Comparison of ENCODE assay signal across 21 cellular contexts in the genomic region with DNA sequence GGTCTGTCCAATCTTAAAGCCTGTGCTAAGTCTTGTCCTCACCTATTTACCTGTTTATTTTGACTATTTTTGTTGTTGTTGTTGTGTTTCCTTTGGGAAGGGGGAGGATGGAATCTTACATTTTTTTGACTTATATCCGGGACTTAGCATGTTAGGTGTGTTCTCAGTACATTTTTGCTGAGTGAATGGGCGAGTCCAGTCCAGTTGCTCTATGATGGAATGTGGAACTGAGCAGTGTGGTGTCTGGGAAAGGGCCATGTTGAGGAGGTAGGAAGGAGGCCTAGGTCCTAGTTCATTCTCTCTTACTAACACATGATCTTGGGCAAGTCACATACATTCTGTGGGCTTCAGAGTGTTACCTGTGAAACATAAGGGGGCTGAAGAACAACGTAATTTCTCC.
"Had no signal": no experiment of that assay in that cellular context is flagged by ENCODE, and none has a peak within 500 bp of the region (broad histone marks: within the 10 kb centered on the region; RNA-seq: fewer than 3 reads in every experiment).

No MANE protein-coding gene starts in this region.

- DNase-seq: activated CD4-positive, alpha-beta memory T cell treated with anti-CD3 and anti-CD28 coated beads, Interleukin-2, amount 10 ng/mL, durations not matched to agents 7 days and 5 days; activated CD4-positive, alpha-beta T cell treated with anti-CD3 and anti-CD28 coated beads for 1 hour; activated CD8-positive, alpha-beta memory T cell treated with anti-CD3 and anti-CD28 coated beads, Interleukin-2, amount 50 U/mL, for 48 hours; activated naive CD4-positive, alpha-beta T cell treated with anti-CD3 and anti-CD28 coated beads for 36 hours; amygdala; brain microvascular endothelial cell; dermis blood vessel endothelial cell; endodermal cell; foreskin fibroblast; immature natural killer cell; left cardiac atrium; naive thymus-derived CD8-positive, alpha-beta T cell; right cardiac atrium; spleen; stimulated activated CD4-positive, alpha-beta T cell treated with anti-CD3 and anti-CD28 coated beads, Interleukin-1b, Interleukin-23, amount 100 ng/mL, for 48 hours; stimulated activated naive B cell treated with anti-CD40 and anti-IgM and Interleukin-4, amounts not matched to agents 10 μg/mL and 1 μg/mL and 100 μg/mL, for 72 hours; T1000; transverse colon had no signal

- H3K27ac ChIP-seq: brain microvascular endothelial cell, esophagus muscularis mucosa, neutrophil, spleen, transverse colon had no signal

- ATAC-seq: left cardiac atrium; naive thymus-derived CD8-positive, alpha-beta T cell; right cardiac atrium; stimulated activated naive B cell treated with anti-CD40 and anti-IgM and Interleukin-4, amounts not matched to agents 10 μg/mL and 1 μg/mL and 100 μg/mL, for 72 hours had no signal

- H3K4me3 ChIP-seq: esophagus muscularis mucosa, lung, spleen, transverse colon had no signal

- H3K27me3 ChIP-seq: brain microvascular endothelial cell, esophagus muscularis mucosa, neutrophil, spleen, transverse colon had no signal

- H3K9me3 ChIP-seq: esophagus muscularis mucosa, neutrophil, spleen, transverse colon had no signal

- H3K36me3 ChIP-seq: brain microvascular endothelial cell, esophagus muscularis mucosa, neutrophil, spleen, transverse colon had no signal
